14 cellular contexts compared by ENCODE assay signal in genomic region chr1:55050283-55050682, GRCh38. TPM values are rescaled to one million over a fixed set of nuclear protein-coding genes. Genes with fewer than 3 reads are reported as not detected.
DNase-seq lines count a peak whose midpoint lies in the region; ATAC-seq and TF ChIP-seq lines count a peak whose summit lies in the region.
"Had no signal": no experiment of that assay in that cellular context is flagged by ENCODE, and none has a peak within 500 bp of the region (broad histone marks: within the 10 kb centered on the region; RNA-seq: fewer than 3 reads in every experiment).

No MANE protein-coding gene starts in this region.

- no peak overlapping the region for H3K4me3 ChIP-seq in brain microvascular endothelial cell (ENCODE audit: low read depth, low read length)
- H3K4me3 ChIP-seq: sigmoid colon had no signal

- no peak for ATAC-seq in esophagus mucosa

- TF ChIP-seq CTCF in brain microvascular endothelial cell (IDR thresholded peaks at IDR 0.05; ENCODE audit: low read depth, low read length, missing control alignments): no peak

- no peak overlapping the region for H3K27ac ChIP-seq in brain microvascular endothelial cell
- H3K27ac ChIP-seq: sigmoid colon had no signal

- H3K36me3 ChIP-seq in brain microvascular endothelial cell (replicated peaks): no peaks in the 10 kb centered on the region
- H3K36me3 ChIP-seq: sigmoid colon had no signal

- in situ Hi-C loops in brain microvascular endothelial cell (cut with HindIII; ENCODE audit: low pct_ligation_motif_present, low sequenced_read_pairs): no loop called here

- DNase-seq in Daoy (ENCODE audit: low read depth): peak; percentile 37
- DNase-seq in NCI-H2029 treated with DMSO at 0.1 percent for 48 hours (lab: John Stamatoyannopoulos, UW): peak; percentile 62
- peak; percentile 52 for DNase-seq in brain microvascular endothelial cell
- peak; percentile 40 for DNase-seq in medulla oblongata (ENCODE audit: extremely low spot score)
- DNase-seq in activated CD4-positive, alpha-beta T cell treated with anti-CD3 and anti-CD28 coated beads for 4 hours: no peak
- DNase-seq in NCI-H510A (lab: John Stamatoyannopoulos, UW): no peak
- DNase-seq in T1000 (lab: John Stamatoyannopoulos, UW): no peak
- DNase-seq: central memory CD4-positive, alpha-beta T cell; naive B cell; NCI-H526; sigmoid colon had no signal

- H3K27me3 ChIP-seq in brain microvascular endothelial cell (replicated peaks): no peaks in the 10 kb centered on the region
- H3K27me3 ChIP-seq: sigmoid colon had no signal

RNA-seq across cellular contexts. Expression of gene PCSK9, which starts 10.9 kb away (rescaled TPM):
- total RNA-seq in Daoy (2014; rRNA removed; shearing (Covaris generic)): 0.03 and 0.29 TPM in 2 replicates
- 18.3 TPM for total RNA-seq in esophagus mucosa
- total RNA-seq: CD4-positive, alpha-beta T cell; MCF 10A had no signal

RNA-seq across cellular contexts. Expression of gene BSND, which starts 51.5 kb away (rescaled TPM):
- total RNA-seq in Daoy (2014; rRNA removed; shearing (Covaris generic)): not detected in 2 replicates
- total RNA-seq in esophagus mucosa: not detected
- total RNA-seq: CD4-positive, alpha-beta T cell; MCF 10A; sigmoid colon had no signal

Comparison
In these comparisons a context has a peak if more than half of its experiments do, and no peak if none do; other contexts are left out.
1. DNase-seq: peak in Daoy (single experiment), NCI-H2029 treated with DMSO at 0.1 percent for 48 hours (single experiment), brain microvascular endothelial cell (single experiment) and medulla oblongata (single experiment); none in activated CD4-positive, alpha-beta T cell treated with anti-CD3 and anti-CD28 coated beads for 4 hours (0 of 2), NCI-H510A (single experiment) and T1000 (single experiment).
2. RNA of gene PCSK9, which starts 10.9 kb away (total RNA-seq): 18.3 TPM in esophagus mucosa (single experiment); 0.03 to 0.29 TPM in Daoy; every median in the first group is over 10 times any median in the second.